Comparison of ENCODE assay signal across 8 cellular contexts in genomic region chr18:31648966-31649429, GRCh38. TPM values are rescaled to one million over a fixed set of nuclear protein-coding genes. Genes with fewer than 3 reads are reported as not detected.
DNase-seq lines count a peak whose midpoint lies in the region; ATAC-seq, FAIRE-seq and TF ChIP-seq lines count a peak whose summit lies in the region.

No MANE protein-coding gene starts in this region.

- peak overlapping the region; percentile 58 for H3K4me2 ChIP-seq in HCT116 (ENCODE audit: low read length)

- H4K20me1 ChIP-seq in HCT116 (ENCODE audit: insufficient read depth) = no peaks in the 10 kb centered on the region

- CTCF ChIA-PET in HCT116 (lab: Charles Lee) = interaction anchor here (1.4 kb wide), 1 partner anchor 74 kb away, joined by 3 read pairs; no protein-coding TSS in a partner anchor

- DNase-seq in GM18507 (ENCODE audit: extremely low spot score, insufficient read length, low read depth) = peak; percentile 9
- DNase-seq in HCT116 (ENCODE audit: low read depth, low spot score) = peak; percentile 78
- DNase-seq in MG63 = peak; percentile 15
- no peak for DNase-seq in immature natural killer cell
- DNase-seq in coronary artery (ENCODE audit: low spot score) = no peak
- DNase-seq in activated CD8-positive, alpha-beta memory T cell treated with anti-CD3 and anti-CD28 coated beads, Interleukin-2, amount 50 U/mL, for 48 hours = no peak
- no peak for DNase-seq in activated naive CD4-positive, alpha-beta T cell treated with Interleukin-2 at 50 U/mL for 16 hours
- DNase-seq in NCI-H1930 (lab: John Stamatoyannopoulos, UW) = no peak

- no peak for TF ChIP-seq POLR2A in HCT116 (IDR thresholded peaks at IDR 0.05; ENCODE audit: borderline replicate concordance, extremely low read depth, insufficient read depth, insufficient read length)

- peaks cover 14 to 35% of the 10 kb centered on the region in 2 experiments for H3K4me1 ChIP-seq in HCT116 (ENCODE audit: control insufficient read depth in 1 of 2, insufficient read depth in 2 of 2, low read length in 2 of 2)

- H3K9me3 Mint-ChIP-seq in immature natural killer cell = no peaks in the 10 kb centered on the region

- H3K9me2 ChIP-seq in HCT116 (ENCODE audit: insufficient read depth) = no peaks in the 10 kb centered on the region

- H2AFZ ChIP-seq in HCT116 (ENCODE audit: low read depth, low read length, poor library complexity, severe bottlenecking) = no peak overlapping the region

- peaks cover 0 to 14% (median 4%) of the 10 kb centered on the region in 3 donors for H3K36me3 Mint-ChIP-seq in immature natural killer cell

- TF ChIP-seq CTCF in HCT116 (IDR thresholded peaks at IDR 0.05 in 2 of 3, conservative IDR thresholded peaks at IDR 0.05 in 1 of 3; ENCODE audit: borderline replicate concordance in 1 of 3, insufficient read depth in 1 of 3, low read depth in 2 of 3, low read length in 2 of 3) (no peak), coronary artery (IDR thresholded peaks at IDR 0.05) (no peak)

- intact Hi-C loops in HCT116 (cut with micrococcal nuclease) = no loop called here

- peaks cover 0 to 2% (median 0%) of the 10 kb centered on the region in 3 donors for H3K27me3 Mint-ChIP-seq in immature natural killer cell (ENCODE audit: low read depth in 3 of 3)

- peaks cover 73 to 82% of the 10 kb centered on the region in 2 donors for H3K4me1 Mint-ChIP-seq in immature natural killer cell

- H3K27me3 ChIP-seq in HCT116 (ENCODE audit: insufficient read depth, low read length) (no peaks in the 10 kb centered on the region), MG63 (no peaks in the 10 kb centered on the region)

- no peaks in the 10 kb centered on the region for H3K36me3 ChIP-seq in HCT116 (ENCODE audit: control insufficient read depth in 1 of 2, insufficient read depth in 2 of 2, low read length in 2 of 2)
- H3K36me3 ChIP-seq in MG63 = no peaks in the 10 kb centered on the region

- POLR2A ChIA-PET in HCT116 (lab: Charles Lee) = interaction anchor here (1.5 kb wide), 1 partner anchor 21 kb away, joined by 3 read pairs; no protein-coding TSS in a partner anchor

- H3K27ac ChIP-seq in HCT116 (ENCODE audit: low read depth, low read length) (peak overlapping the region; percentile 7; the same call in 1 of the 2 replicates), coronary artery (no peak overlapping the region)

- RAD21 ChIA-PET in HCT116 (lab: Charles Lee; ENCODE audit: low non-redundant PET in 1 of 2, low total read pairs in 2 of 2, uncharacterized antibody in 2 of 2, unreplicated experiment in 2 of 2) = no interaction called here

- peak overlapping the region in 2 of 5 donors; percentile 5 to 40 for H3K4me3 Mint-ChIP-seq in immature natural killer cell

- TF ChIP-seq RAD21 in HCT116 (IDR thresholded peaks at IDR 0.05; ENCODE audit: low read depth) = 0 out of 2 replicates have a peak, but pooled peaks have one; percentile 12

- peak; percentile 100 for ATAC-seq in HCT116

- no peak overlapping the region for H3K9ac ChIP-seq in HCT116 (ENCODE audit: low read length)

- peak; percentile 96 for FAIRE-seq in GM18507 (lab: Jason Lieb, UNC)

- no peaks in the 10 kb centered on the region for H3K79me2 ChIP-seq in HCT116 (ENCODE audit: insufficient read depth, low read length)

- H3K27ac Mint-ChIP-seq in immature natural killer cell = peak overlapping the region in 5 of 6 donors; percentile 26 to 94 (median 92)

- BruUV-seq in HCT116 (replicated peaks; lab: Mats Ljungman, UMichigan) = no TSS peak

- H3K9me3 ChIP-seq in HCT116 (ENCODE audit: control insufficient read depth in 1 of 2, insufficient read depth in 1 of 2, low read depth in 1 of 2, low read length in 2 of 2) = no peaks in the 10 kb centered on the region
- no peaks in the 10 kb centered on the region for H3K9me3 ChIP-seq in MG63

- H3K4me3 ChIP-seq in HCT116 (replicated peaks in 1 of 2; ENCODE audit: low read depth in 1 of 2, low read length in 2 of 2) (peak overlapping the region in 1 of 2 experiments; percentile 8; a peak in 2 of 4 replicates), MG63 (no peak overlapping the region), coronary artery (no peak overlapping the region)

TF ChIP-seq in HCT116, 20 proteins besides CTCF, POLR2A, EP300 and RAD21:
- TF ChIP-seq ZBTB33 (IDR thresholded peaks at IDR 0.05; ENCODE audit: extremely low read depth, insufficient replicate concordance, low read length) (no peak), SRF (IDR thresholded peaks at IDR 0.05; ENCODE audit: low read depth) (0 out of 2 replicates have a peak, but pooled peaks have one; percentile 28), ATF3 (IDR thresholded peaks at IDR 0.05) (no peak), EGR1 (IDR thresholded peaks at IDR 0.05; ENCODE audit: low read depth) (peak; percentile 34; the same call in 1 of the 2 replicates), EZH2phosphoT487 (IDR thresholded peaks at IDR 0.05; ENCODE audit: borderline replicate concordance) (no peak), CEBPB (IDR thresholded peaks at IDR 0.05; ENCODE audit: low read depth) (0 out of 2 replicates have a peak, but pooled peaks have one; percentile 20), ZFX (IDR thresholded peaks at IDR 0.05) (no peak), SP1 (IDR thresholded peaks at IDR 0.05; ENCODE audit: low read depth) (peak; percentile 57), TCF7L2 (IDR thresholded peaks at IDR 0.05; ENCODE audit: borderline replicate concordance, extremely low read depth, insufficient read depth, insufficient read length) (peak; percentile 20), JUND (IDR thresholded peaks at IDR 0.05) (peak; percentile 82), FOSL1 (IDR thresholded peaks at IDR 0.05; ENCODE audit: low read depth) (peak; percentile 80), CBX3 (IDR thresholded peaks at IDR 0.05; ENCODE audit: low read depth) (peak; percentile 76), EZH2 (IDR thresholded peaks at IDR 0.05) (no peak), YY1 (IDR thresholded peaks at IDR 0.05; ENCODE audit: extremely low read depth, insufficient replicate concordance, low read depth, low read length) (no peak)

RNA-seq across cellular contexts. Expression of gene B4GALT6, which starts 35.4 kb away (rescaled TPM):
- 16.1 TPM for total RNA-seq in HCT116 (2021; ENCODE audit: unreplicated experiment)
- polyA plus RNA-seq in HCT116 (2012) = 4.8 and 5.7 TPM in 2 replicates
- total RNA-seq in MG63 (2014; rRNA removed; shearing (Covaris generic); ENCODE audit: low replicate concordance) = 1.7 and 2.0 TPM in 2 replicates
- 1 to 10 TPM in 2 of 3 donors, under 1 TPM in 1; 0.83 to 3.2 (median 1.5) TPM for polyA plus RNA-seq in immature natural killer cell

RNA-seq across cellular contexts. Expression of gene TTR, which starts 57.3 kb away (rescaled TPM):
- 1.2 TPM for total RNA-seq in HCT116 (2021; ENCODE audit: unreplicated experiment)
- not detected in 2 replicates for polyA plus RNA-seq in HCT116 (2012)
- not detected in 2 replicates for total RNA-seq in MG63 (2014; rRNA removed; shearing (Covaris generic); ENCODE audit: low replicate concordance)
- polyA plus RNA-seq in immature natural killer cell = not detected

Comparison
In these comparisons a context has a peak if more than half of its experiments do, and no peak if none do; other contexts are left out.
1. DNase-seq: peak in GM18507 (single experiment), HCT116 (single experiment) and MG63 (single experiment); none in immature natural killer cell (0 of 3), coronary artery (single experiment), activated CD8-positive, alpha-beta memory T cell treated with anti-CD3 and anti-CD28 coated beads, Interleukin-2, amount 50 U/mL, for 48 hours (single experiment), activated naive CD4-positive, alpha-beta T cell treated with Interleukin-2 at 50 U/mL for 16 hours (single experiment) and NCI-H1930 (0 of 2).